ENCODE assay signal across 1 cellular context in the genomic region with DNA sequence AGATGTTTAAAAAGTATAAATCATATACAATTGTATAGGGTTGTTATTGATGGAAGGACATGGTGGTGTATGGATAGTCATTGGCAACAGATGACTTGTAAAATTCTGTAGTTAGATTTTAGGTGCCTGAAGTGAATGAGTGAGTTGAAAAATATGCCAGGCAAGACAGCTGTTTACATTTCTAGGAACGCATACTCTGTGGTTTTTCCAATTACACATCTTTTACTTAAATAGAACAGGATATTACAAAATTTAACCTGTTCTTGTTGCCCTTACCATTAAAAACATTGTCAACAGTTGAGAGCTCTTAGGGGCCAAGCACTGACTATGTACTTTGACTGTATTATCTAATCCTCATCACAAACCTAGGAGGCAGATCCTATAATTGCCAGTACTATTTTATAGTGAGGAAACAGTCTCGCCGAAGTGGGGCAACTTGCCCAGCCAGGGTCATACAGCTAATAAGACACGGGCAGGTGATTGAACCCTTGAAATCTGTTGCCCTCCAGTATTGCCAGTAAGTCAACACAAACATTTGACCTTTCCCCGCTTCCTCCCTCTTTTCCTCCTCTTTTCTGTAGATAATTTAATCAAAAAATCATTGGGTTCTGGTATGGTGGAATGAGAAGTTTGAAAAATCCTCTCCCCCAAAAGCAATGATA.
TF ChIP-seq lines count a peak whose summit lies in the region.

No MANE protein-coding gene starts in this region.

TF ChIP-seq in HepG2, 621 proteins besides CTCF, POLR2A, EP300 and RAD21 (continued from another document):
- no peak for TF ChIP-seq NFIB (CRISPR knock-in tag; IDR thresholded peaks at IDR 0.05; ENCODE audit: borderline replicate concordance)
- no peak for TF ChIP-seq ATF1 (CRISPR knock-in tag; IDR thresholded peaks at IDR 0.05)
- TF ChIP-seq CC2D1A (CRISPR knock-in tag; IDR thresholded peaks at IDR 0.05): no peak
- TF ChIP-seq TCF7 (IDR thresholded peaks at IDR 0.05; ENCODE audit: low read depth): no peak
- TF ChIP-seq, protein P1, sequence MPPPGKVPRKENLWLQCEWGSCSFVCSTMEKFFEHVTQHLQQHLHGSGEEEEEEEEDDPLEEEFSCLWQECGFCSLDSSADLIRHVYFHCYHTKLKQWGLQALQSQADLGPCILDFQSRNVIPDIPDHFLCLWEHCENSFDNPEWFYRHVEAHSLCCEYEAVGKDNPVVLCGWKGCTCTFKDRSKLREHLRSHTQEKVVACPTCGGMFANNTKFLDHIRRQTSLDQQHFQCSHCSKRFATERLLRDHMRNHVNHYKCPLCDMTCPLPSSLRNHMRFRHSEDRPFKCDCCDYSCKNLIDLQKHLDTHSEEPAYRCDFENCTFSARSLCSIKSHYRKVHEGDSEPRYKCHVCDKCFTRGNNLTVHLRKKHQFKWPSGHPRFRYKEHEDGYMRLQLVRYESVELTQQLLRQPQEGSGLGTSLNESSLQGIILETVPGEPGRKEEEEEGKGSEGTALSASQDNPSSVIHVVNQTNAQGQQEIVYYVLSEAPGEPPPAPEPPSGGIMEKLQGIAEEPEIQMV (CRISPR knock-in tag; IDR thresholded peaks at IDR 0.05; ENCODE audit: low read depth): no peak
- TF ChIP-seq, protein P2, sequence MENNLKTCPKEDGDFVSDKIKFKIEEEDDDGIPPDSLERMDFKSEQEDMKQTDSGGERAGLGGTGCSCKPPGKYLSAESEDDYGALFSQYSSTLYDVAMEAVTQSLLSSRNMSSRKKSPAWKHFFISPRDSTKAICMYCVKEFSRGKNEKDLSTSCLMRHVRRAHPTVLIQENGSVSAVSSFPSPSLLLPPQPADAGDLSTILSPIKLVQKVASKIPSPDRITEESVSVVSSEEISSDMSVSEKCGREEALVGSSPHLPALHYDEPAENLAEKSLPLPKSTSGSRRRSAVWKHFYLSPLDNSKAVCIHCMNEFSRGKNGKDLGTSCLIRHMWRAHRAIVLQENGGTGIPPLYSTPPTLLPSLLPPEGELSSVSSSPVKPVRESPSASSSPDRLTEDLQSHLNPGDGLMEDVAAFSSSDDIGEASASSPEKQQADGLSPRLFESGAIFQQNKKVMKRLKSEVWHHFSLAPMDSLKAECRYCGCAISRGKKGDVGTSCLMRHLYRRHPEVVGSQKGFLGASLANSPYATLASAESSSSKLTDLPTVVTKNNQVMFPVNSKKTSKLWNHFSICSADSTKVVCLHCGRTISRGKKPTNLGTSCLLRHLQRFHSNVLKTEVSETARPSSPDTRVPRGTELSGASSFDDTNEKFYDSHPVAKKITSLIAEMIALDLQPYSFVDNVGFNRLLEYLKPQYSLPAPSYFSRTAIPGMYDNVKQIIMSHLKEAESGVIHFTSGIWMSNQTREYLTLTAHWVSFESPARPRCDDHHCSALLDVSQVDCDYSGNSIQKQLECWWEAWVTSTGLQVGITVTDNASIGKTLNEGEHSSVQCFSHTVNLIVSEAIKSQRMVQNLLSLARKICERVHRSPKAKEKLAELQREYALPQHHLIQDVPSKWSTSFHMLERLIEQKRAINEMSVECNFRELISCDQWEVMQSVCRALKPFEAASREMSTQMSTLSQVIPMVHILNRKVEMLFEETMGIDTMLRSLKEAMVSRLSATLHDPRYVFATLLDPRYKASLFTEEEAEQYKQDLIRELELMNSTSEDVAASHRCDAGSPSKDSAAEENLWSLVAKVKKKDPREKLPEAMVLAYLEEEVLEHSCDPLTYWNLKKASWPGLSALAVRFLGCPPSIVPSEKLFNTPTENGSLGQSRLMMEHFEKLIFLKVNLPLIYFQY (CRISPR knock-in tag; IDR thresholded peaks at IDR 0.05; ENCODE audit: borderline replicate concordance): no peak
- TF ChIP-seq, protein P3, sequence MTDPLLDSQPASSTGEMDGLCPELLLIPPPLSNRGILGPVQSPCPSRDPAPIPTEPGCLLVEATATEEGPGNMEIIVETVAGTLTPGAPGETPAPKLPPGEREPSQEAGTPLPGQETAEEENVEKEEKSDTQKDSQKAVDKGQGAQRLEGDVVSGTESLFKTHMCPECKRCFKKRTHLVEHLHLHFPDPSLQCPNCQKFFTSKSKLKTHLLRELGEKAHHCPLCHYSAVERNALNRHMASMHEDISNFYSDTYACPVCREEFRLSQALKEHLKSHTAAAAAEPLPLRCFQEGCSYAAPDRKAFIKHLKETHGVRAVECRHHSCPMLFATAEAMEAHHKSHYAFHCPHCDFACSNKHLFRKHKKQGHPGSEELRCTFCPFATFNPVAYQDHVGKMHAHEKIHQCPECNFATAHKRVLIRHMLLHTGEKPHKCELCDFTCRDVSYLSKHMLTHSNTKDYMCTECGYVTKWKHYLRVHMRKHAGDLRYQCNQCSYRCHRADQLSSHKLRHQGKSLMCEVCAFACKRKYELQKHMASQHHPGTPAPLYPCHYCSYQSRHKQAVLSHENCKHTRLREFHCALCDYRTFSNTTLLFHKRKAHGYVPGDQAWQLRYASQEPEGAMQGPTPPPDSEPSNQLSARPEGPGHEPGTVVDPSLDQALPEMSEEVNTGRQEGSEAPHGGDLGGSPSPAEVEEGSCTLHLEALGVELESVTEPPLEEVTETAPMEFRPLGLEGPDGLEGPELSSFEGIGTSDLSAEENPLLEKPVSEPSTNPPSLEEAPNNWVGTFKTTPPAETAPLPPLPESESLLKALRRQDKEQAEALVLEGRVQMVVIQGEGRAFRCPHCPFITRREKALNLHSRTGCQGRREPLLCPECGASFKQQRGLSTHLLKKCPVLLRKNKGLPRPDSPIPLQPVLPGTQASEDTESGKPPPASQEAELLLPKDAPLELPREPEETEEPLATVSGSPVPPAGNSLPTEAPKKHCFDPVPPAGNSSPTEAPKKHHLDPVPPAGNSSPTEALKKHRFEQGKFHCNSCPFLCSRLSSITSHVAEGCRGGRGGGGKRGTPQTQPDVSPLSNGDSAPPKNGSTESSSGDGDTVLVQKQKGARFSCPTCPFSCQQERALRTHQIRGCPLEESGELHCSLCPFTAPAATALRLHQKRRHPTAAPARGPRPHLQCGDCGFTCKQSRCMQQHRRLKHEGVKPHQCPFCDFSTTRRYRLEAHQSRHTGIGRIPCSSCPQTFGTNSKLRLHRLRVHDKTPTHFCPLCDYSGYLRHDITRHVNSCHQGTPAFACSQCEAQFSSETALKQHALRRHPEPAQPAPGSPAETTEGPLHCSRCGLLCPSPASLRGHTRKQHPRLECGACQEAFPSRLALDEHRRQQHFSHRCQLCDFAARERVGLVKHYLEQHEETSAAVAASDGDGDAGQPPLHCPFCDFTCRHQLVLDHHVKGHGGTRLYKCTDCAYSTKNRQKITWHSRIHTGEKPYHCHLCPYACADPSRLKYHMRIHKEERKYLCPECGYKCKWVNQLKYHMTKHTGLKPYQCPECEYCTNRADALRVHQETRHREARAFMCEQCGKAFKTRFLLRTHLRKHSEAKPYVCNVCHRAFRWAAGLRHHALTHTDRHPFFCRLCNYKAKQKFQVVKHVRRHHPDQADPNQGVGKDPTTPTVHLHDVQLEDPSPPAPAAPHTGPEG (CRISPR knock-in tag; IDR thresholded peaks at IDR 0.05): no peak
- TF ChIP-seq ZMYM3 (CRISPR knock-in tag; IDR thresholded peaks at IDR 0.05): no peak
- no peak for TF ChIP-seq ADNP (CRISPR knock-in tag; IDR thresholded peaks at IDR 0.05)
- TF ChIP-seq ZNF382 (CRISPR knock-in tag; IDR thresholded peaks at IDR 0.05; ENCODE audit: borderline replicate concordance): no peak
- no peak for TF ChIP-seq ZNF782 (CRISPR knock-in tag; IDR thresholded peaks at IDR 0.05; ENCODE audit: borderline replicate concordance)
- no peak for TF ChIP-seq ZNF333 (CRISPR knock-in tag; IDR thresholded peaks at IDR 0.05; ENCODE audit: borderline replicate concordance)
- TF ChIP-seq GATA4 (IDR thresholded peaks at IDR 0.05; ENCODE audit: borderline replicate concordance, low read depth): no peak
- TF ChIP-seq, protein P4, sequence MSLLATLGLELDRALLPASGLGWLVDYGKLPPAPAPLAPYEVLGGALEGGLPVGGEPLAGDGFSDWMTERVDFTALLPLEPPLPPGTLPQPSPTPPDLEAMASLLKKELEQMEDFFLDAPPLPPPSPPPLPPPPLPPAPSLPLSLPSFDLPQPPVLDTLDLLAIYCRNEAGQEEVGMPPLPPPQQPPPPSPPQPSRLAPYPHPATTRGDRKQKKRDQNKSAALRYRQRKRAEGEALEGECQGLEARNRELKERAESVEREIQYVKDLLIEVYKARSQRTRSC (CRISPR knock-in tag; IDR thresholded peaks at IDR 0.05; ENCODE audit: low read depth): no peak
